ENCODE assay signal across 8 cellular contexts in the genomic region with DNA sequence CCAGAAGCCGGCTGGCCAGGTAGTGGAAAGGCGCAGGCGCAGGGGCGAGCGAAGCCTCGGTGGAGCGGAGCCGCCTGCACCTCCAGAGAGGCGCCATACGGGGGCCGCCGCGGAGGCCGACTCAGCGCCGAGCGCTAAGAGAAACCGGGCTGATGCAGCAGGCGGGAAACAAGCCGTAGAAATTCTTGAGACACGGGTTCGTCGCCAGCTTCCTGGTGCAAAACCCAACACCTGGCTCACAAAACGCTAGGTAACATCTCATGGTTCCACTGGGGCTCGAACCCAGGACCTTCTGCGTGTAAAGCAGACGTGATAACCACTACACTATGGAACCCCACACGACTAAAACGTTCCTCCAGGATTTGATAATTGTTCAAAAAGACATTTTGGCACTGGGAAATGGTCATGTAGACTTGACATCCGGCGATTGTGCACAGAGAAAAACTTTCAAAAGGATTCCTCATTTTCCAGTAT.
DNase-seq lines count a peak whose midpoint lies in the region; ATAC-seq and TF ChIP-seq lines count a peak whose summit lies in the region.

No MANE protein-coding gene starts in this region.

- TF ChIP-seq CTCF in WI38 (IDR thresholded peaks at IDR 0.05; ENCODE audit: low read depth, low read length) (0 out of 2 replicates have a peak, but pooled peaks have one; percentile 9), cardiac fibroblast (IDR thresholded peaks at IDR 0.05; ENCODE audit: low read depth, low read length) (peak; percentile 53)

- in situ Hi-C loops in ACHN (cut with HindIII; ENCODE audit: low pct_ligation_motif_present, low pct_unique_long_range_greater_than_20kb, low sequenced_read_pairs) = no loop called here

- H3K4me3 ChIP-seq in WI38 (ENCODE audit: low read depth, low read length) (peak overlapping the region; percentile 58), cardiac fibroblast (replicated peaks in 1 of 2; ENCODE audit: low read depth in 2 of 2, low read length in 2 of 2) (peak overlapping the region; percentile 60 to 61)

- ATAC-seq in GM18868 (IDR thresholded peaks at IDR 0.05; ENCODE audit: unreplicated experiment) = peak; percentile 92
- peak; percentile 88 for ATAC-seq in HG03135 (IDR thresholded peaks at IDR 0.05; ENCODE audit: unreplicated experiment)

- peak; percentile 90 for DNase-seq in ACHN
- peak; percentile 84 for DNase-seq in NCI-H2196 treated with DMSO at 0.1 percent for 48 hours (lab: John Stamatoyannopoulos, UW; ENCODE audit: unreplicated experiment)
- peak; percentile 92 to 99 for DNase-seq in cardiac fibroblast (ENCODE audit: low read depth in 2 of 2)
- peak; percentile 97 for DNase-seq in islet precursor cell
- peak; percentile 87 for DNase-seq in stimulated activated CD4-positive, alpha-beta T cell treated with anti-CD3 and anti-CD28 coated beads, Interleukin-12 subunit alpha, Interleukin-12 subunit beta, amount 100 ng/mL, for 4 hours

Comparison
In these comparisons a context has a peak if more than half of its experiments do, and no peak if none do; other contexts are left out.
1. Peak in every context shown above with its lines: DNase-seq, ATAC-seq and H3K4me3 ChIP-seq.